ENCODE assay signal across 24 cellular contexts in genomic region chr6:81777586-81778268, GRCh38.
"Had no signal": no experiment of that assay in that cellular context is flagged by ENCODE, and none has a peak within 500 bp of the region (broad histone marks: within the 10 kb centered on the region; RNA-seq: fewer than 3 reads in every experiment).

No MANE protein-coding gene starts in this region.

- H3K9me3 Mint-ChIP-seq: activated naive CD8-positive, alpha-beta T cell treated with anti-CD3 and anti-CD28 coated beads, Interleukin-2, amount 10 ng/mL, durations not matched to agents 7 days and 5 days; activated T-cell treated with anti-CD3 and anti-CD28 coated beads, Interleukin-2, amount 50 U/mL, for 24 hours; brain; nephron had no signal

- H3K36me3 ChIP-seq: colonic mucosa, gastrocnemius medialis, left lung, tibial nerve, vagina had no signal

- H3K4me1 ChIP-seq: colonic mucosa, gastrocnemius medialis, left lung, tibial nerve, vagina had no signal

- H3K27ac Mint-ChIP-seq: activated CD4-positive, alpha-beta T cell treated with anti-CD3 and anti-CD28 coated beads, Interleukin-2, amount 10 ng/mL, durations not matched to agents 24 days and 14 days; activated CD8-positive, alpha-beta T cell treated with anti-CD3 and anti-CD28 coated beads, Interleukin-2, amount 10 ng/mL, durations not matched to agents 7 days and 5 days; activated naive CD8-positive, alpha-beta T cell treated with anti-CD3 and anti-CD28 coated beads, Interleukin-2, amount 10 ng/mL, durations not matched to agents 7 days and 5 days; activated T-cell treated with anti-CD3 and anti-CD28 coated beads, Interleukin-2, amount 50 U/mL, for 24 hours; activated T-helper 2 cell treated with anti-CD3 and anti-CD28 coated beads, Interferon-gamma antibody, Interleukin-2, Interleukin-4, amounts not matched to agents 10 μg/mL and 5 μg/mL and 100 μg/mL, durations not matched to agents 14 hours and 24 hours and 36 hours; brain; endodermal cell; mesothelial cell of epicardium; nephron; stimulated activated naive CD8-positive, alpha-beta T cell treated with anti-CD3 and anti-CD28 coated beads, Interleukin-15, Interleukin-2, amounts not matched to agents 100 ng/mL and 50 ng/mL, for 24 hours had no signal

- H3K27me3 Mint-ChIP-seq: activated CD4-positive, alpha-beta T cell treated with anti-CD3 and anti-CD28 coated beads, Interleukin-2, amount 10 ng/mL, durations not matched to agents 24 days and 14 days had no signal

- DNase-seq: activated CD4-positive, alpha-beta T cell treated with anti-CD3 and anti-CD28 coated beads, Interleukin-2, amount 10 ng/mL, durations not matched to agents 24 days and 14 days; activated CD8-positive, alpha-beta T cell treated with anti-CD3 and anti-CD28 coated beads, Interleukin-2, amount 10 ng/mL, durations not matched to agents 7 days and 5 days; activated naive CD4-positive, alpha-beta T cell treated with Interleukin-2 at 50 U/mL for 16 hours; activated naive CD8-positive, alpha-beta T cell treated with anti-CD3 and anti-CD28 coated beads, Interleukin-2, amount 10 ng/mL, durations not matched to agents 7 days and 5 days; activated T-cell treated with anti-CD3 and anti-CD28 coated beads, Interleukin-2, amount 50 U/mL, for 24 hours; amygdala; central memory CD4-positive, alpha-beta T cell; colonic mucosa; endodermal cell; gastrocnemius medialis; head of caudate nucleus; kidney; left lung; nucleus accumbens; retina; T1000 had no signal

- H3K27me3 ChIP-seq: colonic mucosa, gastrocnemius medialis, left lung, tibial nerve, vagina had no signal

- H3K9me3 ChIP-seq: colonic mucosa, gastrocnemius medialis, left lung, vagina had no signal

- H3K4me1 Mint-ChIP-seq: brain, mesothelial cell of epicardium, nephron had no signal

- H3K36me3 Mint-ChIP-seq: activated naive CD8-positive, alpha-beta T cell treated with anti-CD3 and anti-CD28 coated beads, Interleukin-2, amount 10 ng/mL, durations not matched to agents 7 days and 5 days; brain; mesothelial cell of epicardium had no signal

- FAIRE-seq: kidney had no signal

- H3K4me3 ChIP-seq: colonic mucosa, gastrocnemius medialis, left lung, tibial nerve, vagina had no signal

- H3K27ac ChIP-seq: colonic mucosa, epithelial cell of prostate, gastrocnemius medialis, left lung, tibial nerve, vagina had no signal

- ATAC-seq: activated CD8-positive, alpha-beta T cell treated with anti-CD3 and anti-CD28 coated beads, Interleukin-2, amount 10 ng/mL, durations not matched to agents 7 days and 5 days; gastrocnemius medialis; left lung had no signal

- H3K4me3 Mint-ChIP-seq: activated CD4-positive, alpha-beta T cell treated with anti-CD3 and anti-CD28 coated beads, Interleukin-2, amount 10 ng/mL, durations not matched to agents 24 days and 14 days; activated CD8-positive, alpha-beta T cell treated with anti-CD3 and anti-CD28 coated beads, Interleukin-2, amount 10 ng/mL, durations not matched to agents 7 days and 5 days; activated naive CD8-positive, alpha-beta T cell treated with anti-CD3 and anti-CD28 coated beads, Interleukin-2, amount 10 ng/mL, durations not matched to agents 7 days and 5 days; activated T-cell treated with anti-CD3 and anti-CD28 coated beads, Interleukin-2, amount 50 U/mL, for 24 hours; brain; endodermal cell; mesothelial cell of epicardium; nephron; stimulated activated naive CD8-positive, alpha-beta T cell treated with anti-CD3 and anti-CD28 coated beads, Interleukin-15, Interleukin-2, amounts not matched to agents 100 ng/mL and 50 ng/mL, for 24 hours had no signal
